8 cellular contexts compared by ENCODE assay signal in the genomic region with DNA sequence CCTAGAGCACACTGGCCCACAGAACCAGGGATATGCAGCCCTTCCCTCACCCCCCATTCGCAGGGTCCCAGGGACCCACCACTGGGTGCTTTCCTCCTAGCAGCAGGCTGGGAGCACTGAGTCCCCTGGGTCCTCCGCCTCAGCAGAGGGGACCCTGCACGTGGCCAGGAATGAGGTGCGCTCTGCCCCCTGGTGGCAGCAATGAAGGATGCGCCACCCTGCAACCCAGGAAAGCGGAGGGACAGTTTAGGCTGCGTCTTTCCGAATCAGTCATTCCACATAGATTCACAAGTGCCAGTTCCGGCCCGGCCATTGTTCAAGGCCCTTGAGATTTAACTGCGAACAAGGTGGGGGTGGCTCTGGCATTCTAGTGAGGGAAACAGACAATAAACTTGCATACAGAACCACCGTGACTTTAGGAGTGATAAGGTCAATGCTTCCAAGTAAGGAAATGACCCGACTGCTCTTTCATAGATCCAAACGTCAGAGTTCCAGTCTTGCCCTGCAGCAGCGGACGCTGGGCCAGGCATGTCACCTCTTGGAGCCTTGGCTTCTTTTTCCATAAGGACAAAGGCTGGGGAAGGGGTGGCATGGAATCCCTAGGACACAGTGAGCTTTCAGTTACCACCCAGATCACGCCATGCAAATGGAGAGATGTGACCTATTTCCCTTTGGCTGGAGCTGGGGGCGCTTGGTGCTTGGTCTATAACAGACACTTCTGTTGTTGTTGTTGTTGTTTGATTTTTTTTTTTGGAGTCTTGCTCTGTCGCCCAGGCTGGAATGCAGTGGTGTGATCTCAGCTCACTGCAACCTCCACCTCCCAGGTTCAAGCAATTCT. TPM values are rescaled to one million over a fixed set of nuclear protein-coding genes. Genes with fewer than 3 reads are reported as not detected.
DNase-seq lines count a peak whose midpoint lies in the region; ATAC-seq and TF ChIP-seq lines count a peak whose summit lies in the region.

No MANE protein-coding gene starts in this region.

- H3K4me2 ChIP-seq in SU-DHL-6 (ENCODE audit: low read depth, low read length, poor library complexity, severe bottlenecking), result peak overlapping the region; percentile 24

- H3K27ac ChIP-seq in SU-DHL-6 (ENCODE audit: low read depth, low read length) (no peak overlapping the region), aorta (ENCODE audit: low read depth in 1 of 2, low read length in 2 of 2) (no peak overlapping the region)

- H3K9me3 Mint-ChIP-seq in activated naive CD8-positive, alpha-beta T cell treated with anti-CD3 and anti-CD28 coated beads, Interleukin-2, amount 10 ng/mL, durations not matched to agents 7 days and 5 days, result no peaks in the 10 kb centered on the region

- H3K36me3 Mint-ChIP-seq in activated naive CD8-positive, alpha-beta T cell treated with anti-CD3 and anti-CD28 coated beads, Interleukin-2, amount 10 ng/mL, durations not matched to agents 7 days and 5 days, result peaks cover 1% of the 10 kb centered on the region

- H3K36me3 ChIP-seq in SU-DHL-6 (ENCODE audit: low read length) (no peaks in the 10 kb centered on the region), aorta (ENCODE audit: control insufficient read depth in 1 of 2, insufficient read depth in 2 of 2, low read length in 1 of 2) (no peaks in the 10 kb centered on the region)

- intact Hi-C loops in left cardiac atrium (cut with DNase I), result loop anchor here in 1 of 2 donors (1.0 kb wide), 1 partner anchor 16 kb away; no protein-coding TSS in a partner anchor
- intact Hi-C loops in aorta (cut with DNase I), result loop anchor here in 1 of 2 donors (1.0 kb wide), 1 partner anchor 17 kb away; no protein-coding TSS in a partner anchor

- H3K4me1 ChIP-seq in aorta (ENCODE audit: control insufficient read depth in 1 of 2, insufficient read depth in 2 of 2, low read length in 2 of 2), result no peaks in the 10 kb centered on the region

- H3K27me3 Mint-ChIP-seq in activated naive CD8-positive, alpha-beta T cell treated with anti-CD3 and anti-CD28 coated beads, Interleukin-2, amount 10 ng/mL, durations not matched to agents 7 days and 5 days, result no peaks in the 10 kb centered on the region

- peak overlapping the region; percentile 89 for H3K27ac Mint-ChIP-seq in activated naive CD8-positive, alpha-beta T cell treated with anti-CD3 and anti-CD28 coated beads, Interleukin-2, amount 10 ng/mL, durations not matched to agents 7 days and 5 days

- TF ChIP-seq CTCF in AG09309 (IDR thresholded peaks at IDR 0.05; ENCODE audit: control insufficient read depth, insufficient read depth, low read depth, low read length, missing control alignments) (peak; percentile 94), SU-DHL-6 (IDR thresholded peaks at IDR 0.05; ENCODE audit: insufficient read depth, low read length, poor library complexity, severe bottlenecking) (peak; percentile 75)

- no peak overlapping the region for H3K9ac ChIP-seq in SU-DHL-6 (ENCODE audit: low read length)

- peaks cover 37% of the 10 kb centered on the region for H3K4me1 Mint-ChIP-seq in activated naive CD8-positive, alpha-beta T cell treated with anti-CD3 and anti-CD28 coated beads, Interleukin-2, amount 10 ng/mL, durations not matched to agents 7 days and 5 days

- no peak for DNase-seq in AG09309 (ENCODE audit: low read depth)
- DNase-seq in NAMALWA (ENCODE audit: low spot score), result peak; percentile 89
- peak; percentile 85 for DNase-seq in activated naive CD8-positive, alpha-beta T cell treated with anti-CD3 and anti-CD28 coated beads, Interleukin-2, amount 10 ng/mL, durations not matched to agents 7 days and 5 days
- DNase-seq in left cardiac atrium, result peak; percentile 76
- peak; percentile 58 for DNase-seq in putamen (ENCODE audit: low spot score)
- DNase-seq in aorta, result peak; percentile 80 to 91

- ATAC-seq in GM19455 (IDR thresholded peaks at IDR 0.05; ENCODE audit: unreplicated experiment) (peak; percentile 77), left cardiac atrium (peak; percentile 79 to 87), aorta (ENCODE audit: low FRiP score) (peak; percentile 83)
- peak; percentile 59 for ATAC-seq in activated naive CD8-positive, alpha-beta T cell treated with anti-CD3 and anti-CD28 coated beads, Interleukin-2, amount 10 ng/mL, durations not matched to agents 7 days and 5 days (ENCODE audit: low read depth)

- no peaks in the 10 kb centered on the region for H3F3A ChIP-seq in SU-DHL-6 (ENCODE audit: insufficient read depth)

- H3K4me3 ChIP-seq in AG09309 (ENCODE audit: control insufficient read depth, low read depth, low read length) (no peak overlapping the region), SU-DHL-6 (ENCODE audit: insufficient read depth, low read length, poor library complexity, severe bottlenecking) (no peak overlapping the region), aorta (ENCODE audit: low read length in 2 of 2) (no peak overlapping the region)

- H2AFZ ChIP-seq in SU-DHL-6 (ENCODE audit: low read depth, low read length, severe bottlenecking), result peak overlapping the region; percentile 31

- no peaks in the 10 kb centered on the region for H3K27me3 ChIP-seq in SU-DHL-6 (ENCODE audit: low read length)
- no peaks in the 10 kb centered on the region for H3K27me3 ChIP-seq in aorta (ENCODE audit: control insufficient read depth in 1 of 2, insufficient read depth in 2 of 2, low read length in 1 of 2)

- no peaks in the 10 kb centered on the region for H4K20me1 ChIP-seq in SU-DHL-6 (ENCODE audit: low read depth, low read length)

- H3K9me3 ChIP-seq in SU-DHL-6 (ENCODE audit: insufficient read depth, low read length) (no peaks in the 10 kb centered on the region), aorta (ENCODE audit: control insufficient read depth, low read length) (no peaks in the 10 kb centered on the region)

- WGBS in aorta, 2 donors, result 12 to 14% methylated on average over 19 of the region's 19 CpGs

- no peaks in the 10 kb centered on the region for H3K9me2 ChIP-seq in SU-DHL-6 (replicated peaks; ENCODE audit: insufficient read depth, low read length)

- POLR2A ChIA-PET in activated naive CD8-positive, alpha-beta T cell treated with anti-CD3 and anti-CD28 coated beads, Interleukin-2, amount 10 ng/mL, durations not matched to agents 7 days and 5 days (lab: Charles Lee), result interaction anchor here (1.1 to 8.7 kb wide), 4 partner anchors 12 to 44 kb away, joined by 3 to 215 read pairs (median 59); a partner anchor contains a TSS

- H3K4me3 Mint-ChIP-seq in activated naive CD8-positive, alpha-beta T cell treated with anti-CD3 and anti-CD28 coated beads, Interleukin-2, amount 10 ng/mL, durations not matched to agents 7 days and 5 days, result peak overlapping the region; percentile 26

- H3K79me2 ChIP-seq in SU-DHL-6 (ENCODE audit: insufficient read depth, low read length), result no peaks in the 10 kb centered on the region

RNA-seq across cellular contexts. Expression of a gene that starts 7.7 kb away (rescaled TPM):
- total RNA-seq in activated naive CD8-positive, alpha-beta T cell treated with anti-CD3 and anti-CD28 coated beads, Interleukin-2, amount 10 ng/mL, durations not matched to agents 7 days and 5 days, result 1 to 10 TPM; 3.0 to 5.7 TPM
- 1 to 10 TPM; 2.2 to 4.6 TPM for total RNA-seq in left cardiac atrium
- 1 to 10 TPM; 8.3 to 9.1 TPM for total RNA-seq in aorta
- polyA plus RNA-seq in aorta, result 10 to 100 TPM in 1 of 2 donors, 1 to 10 TPM in 1; 1.8 to 13.3 TPM

RNA-seq across cellular contexts. Expression of a gene that starts 11.7 kb away (rescaled TPM):
- total RNA-seq in activated naive CD8-positive, alpha-beta T cell treated with anti-CD3 and anti-CD28 coated beads, Interleukin-2, amount 10 ng/mL, durations not matched to agents 7 days and 5 days, result 10 to 100 TPM; 80.3 to 85.5 TPM
- 10 to 100 TPM; 43.8 to 54.3 TPM for total RNA-seq in left cardiac atrium
- total RNA-seq in aorta, result 100 to 1,000 TPM in 1 of 2 donors, 10 to 100 TPM in 1; 38.6 to 118 TPM
- 1 to 10 TPM; 3.1 to 7.2 TPM for polyA plus RNA-seq in aorta

RNA-seq across cellular contexts. Expression of a gene that starts 16.4 kb away (rescaled TPM):
- 10 to 100 TPM; 45.4 to 47.8 TPM for total RNA-seq in activated naive CD8-positive, alpha-beta T cell treated with anti-CD3 and anti-CD28 coated beads, Interleukin-2, amount 10 ng/mL, durations not matched to agents 7 days and 5 days
- total RNA-seq in left cardiac atrium (10 to 100 TPM; 14.9 to 19.3 TPM), aorta (10 to 100 TPM; 21.5 to 22.4 TPM)
- 10 to 100 TPM; 24.4 to 55.2 TPM for polyA plus RNA-seq in aorta

RNA-seq across cellular contexts. Expression of a gene that starts 18.9 kb away (rescaled TPM):
- total RNA-seq in activated naive CD8-positive, alpha-beta T cell treated with anti-CD3 and anti-CD28 coated beads, Interleukin-2, amount 10 ng/mL, durations not matched to agents 7 days and 5 days, result 1 to 10 TPM; 9.5 to 9.7 TPM
- total RNA-seq in left cardiac atrium (10 to 100 TPM; 37.9 to 41.1 TPM), aorta (10 to 100 TPM; 11.8 to 18.8 TPM)
- polyA plus RNA-seq in aorta, result 10 to 100 TPM in 1 of 2 donors, 1 to 10 TPM in 1; 7.0 to 18.3 TPM

RNA-seq across cellular contexts. Expression of a gene that starts 36.8 kb away (rescaled TPM):
- not detected for total RNA-seq in activated naive CD8-positive, alpha-beta T cell treated with anti-CD3 and anti-CD28 coated beads, Interleukin-2, amount 10 ng/mL, durations not matched to agents 7 days and 5 days
- total RNA-seq in left cardiac atrium (1 to 10 TPM in 1 of 2 donors, under 1 TPM in 1; 0.86 to 1.1 TPM), aorta (under 1 TPM in 1 of 2 donors, not detected in 1; 0.13 TPM)
- polyA plus RNA-seq in aorta, result not detected
